8 cellular contexts compared by ENCODE assay signal in the genomic region with DNA sequence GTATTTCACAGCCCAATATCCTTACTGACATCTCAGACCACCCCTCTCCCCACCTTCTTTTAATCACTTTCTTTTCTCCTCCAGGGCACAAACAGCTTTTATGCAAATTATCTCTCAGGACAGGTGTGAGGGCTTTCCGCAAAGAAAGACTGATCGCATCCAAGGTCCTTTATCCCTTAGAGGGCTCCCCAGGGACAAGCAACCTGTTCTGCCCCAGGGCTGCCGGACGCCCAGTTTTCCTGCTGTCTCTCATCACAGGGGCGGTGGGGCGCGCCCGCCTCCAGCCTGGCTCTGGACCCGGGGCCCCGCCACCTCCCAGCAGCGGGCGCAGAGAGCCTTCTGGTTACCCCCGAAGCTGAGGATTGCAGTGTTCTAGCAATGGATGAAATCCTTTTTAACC.
A peak's percentile ranks its signal among the peaks of the same experiment; 100 is the strongest.
DNase-seq lines count a peak whose midpoint lies in the region; ATAC-seq, FAIRE-seq and TF ChIP-seq lines count a peak whose summit lies in the region.

No MANE protein-coding gene starts in this region.

- no peaks in the 10 kb centered on the region for H4K20me1 ChIP-seq in MM.1S (ENCODE audit: insufficient read depth, low read length)

- H3K27me3 ChIP-seq in CD4-positive, CD25-positive, alpha-beta regulatory T cell (ENCODE audit: control insufficient read depth, insufficient read depth, low read length), result no peaks in the 10 kb centered on the region
- H3K27me3 ChIP-seq in MM.1S (replicated peaks; ENCODE audit: insufficient read depth, low read length) (no peaks in the 10 kb centered on the region), bronchial epithelial cell (ENCODE audit: control insufficient read depth, insufficient read depth, low read length) (no peaks in the 10 kb centered on the region), mucosa of rectum (ENCODE audit: control insufficient read depth in 2 of 2, insufficient read depth in 2 of 2, low read length in 2 of 2) (no peaks in the 10 kb centered on the region)

- H3K36me3 Mint-ChIP-seq in CD4-positive, CD25-positive, alpha-beta regulatory T cell, result no peaks in the 10 kb centered on the region

- FAIRE-seq in bronchial epithelial cell (lab: Jason Lieb, UNC), result no peak

- H3K27me3 Mint-ChIP-seq in CD4-positive, CD25-positive, alpha-beta regulatory T cell, result peaks cover 6% of the 10 kb centered on the region

- peaks cover 13 to 33% (median 28%) of the 10 kb centered on the region in 4 donors for H3K4me1 Mint-ChIP-seq in CD4-positive, CD25-positive, alpha-beta regulatory T cell

- TF ChIP-seq CTCF in MM.1S (IDR thresholded peaks at IDR 0.05; ENCODE audit: low read length), result no peak
- TF ChIP-seq CTCF in bronchial epithelial cell (IDR thresholded peaks at IDR 0.05; ENCODE audit: insufficient read depth, low read length, severe bottlenecking), result no peak

- H2AFZ ChIP-seq in MM.1S (ENCODE audit: low read length), result peak overlapping the region; percentile 85

- no peaks in the 10 kb centered on the region for H3K79me2 ChIP-seq in MM.1S (ENCODE audit: low read length)

- peak overlapping the region; percentile 68 to 87 (median 85) for H3K4me3 Mint-ChIP-seq in CD4-positive, CD25-positive, alpha-beta regulatory T cell

- H3K9me2 ChIP-seq in MM.1S (replicated peaks; ENCODE audit: insufficient read depth, low read length), result no peaks in the 10 kb centered on the region

- peak overlapping the region; percentile 76 for H3K4me2 ChIP-seq in MM.1S (ENCODE audit: low read depth, low read length)

- no peaks in the 10 kb centered on the region for H3K36me3 ChIP-seq in CD4-positive, CD25-positive, alpha-beta regulatory T cell (ENCODE audit: control insufficient read depth, insufficient read depth, low read length)
- H3K36me3 ChIP-seq in MM.1S (replicated peaks; ENCODE audit: insufficient read depth, low read length) (no peaks in the 10 kb centered on the region), bronchial epithelial cell (ENCODE audit: control insufficient read depth, insufficient read depth, low read length) (no peaks in the 10 kb centered on the region), mucosa of rectum (ENCODE audit: control insufficient read depth in 2 of 2, insufficient read depth in 2 of 2, low read length in 2 of 2) (no peaks in the 10 kb centered on the region)

- H3K4me3 ChIP-seq in CD4-positive, CD25-positive, alpha-beta regulatory T cell (ENCODE audit: low read depth, low read length), result peak overlapping the region; percentile 67
- peak overlapping the region; percentile 68 for H3K4me3 ChIP-seq in MM.1S (ENCODE audit: low read length)
- H3K4me3 ChIP-seq in bronchial epithelial cell (ENCODE audit: low read depth, low read length), result peak overlapping the region; percentile 71
- H3K4me3 ChIP-seq in mucosa of rectum (ENCODE audit: low read length in 2 of 2), result peak overlapping the region; percentile 83 to 85

- H3K27ac ChIP-seq in CD4-positive, CD25-positive, alpha-beta regulatory T cell (ENCODE audit: insufficient read depth, low read length, poor library complexity, severe bottlenecking), result peak overlapping the region; percentile 94
- H3K27ac ChIP-seq in MM.1S (ENCODE audit: low read length) (peak overlapping the region; percentile 63; the same call in 1 of the 2 replicates), mucosa of rectum (ENCODE audit: low read depth in 2 of 2, low read length in 2 of 2) (peak overlapping the region; percentile 88 to 89)

- no peak for ATAC-seq in CD4-positive, CD25-positive, alpha-beta regulatory T cell (ENCODE audit: low read depth in 2 of 2)
- no peak for ATAC-seq in GM18868 (IDR thresholded peaks at IDR 0.05; ENCODE audit: unreplicated experiment)
- no peak for ATAC-seq in GM21390 (IDR thresholded peaks at IDR 0.05; ENCODE audit: unreplicated experiment)

- H3K4me1 ChIP-seq in CD4-positive, CD25-positive, alpha-beta regulatory T cell (ENCODE audit: control insufficient read depth, insufficient read depth, low read length, poor library complexity, severe bottlenecking), result peaks cover 28% of the 10 kb centered on the region
- H3K4me1 ChIP-seq in MM.1S (ENCODE audit: low read length) (peaks cover 12% of the 10 kb centered on the region), mucosa of rectum (ENCODE audit: control insufficient read depth in 2 of 2, insufficient read depth in 2 of 2, low read length in 2 of 2) (peaks cover 4 to 9% of the 10 kb centered on the region in 2 donors)

- H3K9me3 Mint-ChIP-seq in CD4-positive, CD25-positive, alpha-beta regulatory T cell, result no peaks in the 10 kb centered on the region

- peaks cover 4% of the 10 kb centered on the region; the same call in 1 of the 2 replicates for H3F3A ChIP-seq in MM.1S (ENCODE audit: insufficient read depth, low read length)

- H3K27ac Mint-ChIP-seq in CD4-positive, CD25-positive, alpha-beta regulatory T cell, result peak overlapping the region; percentile 92 to 98 (median 97)

- no peak for DNase-seq in CD4-positive, CD25-positive, alpha-beta regulatory T cell
- no peak for DNase-seq in MM.1S
- no peak for DNase-seq in bronchial epithelial cell (ENCODE audit: low read depth)
- DNase-seq in 8988T, result no peak
- DNase-seq in activated CD4-positive, alpha-beta T cell treated with anti-CD3 and anti-CD28 coated beads, Interleukin-2, amount 50 U/mL, for 1 hour, result no peak

- H3K9me3 ChIP-seq in CD4-positive, CD25-positive, alpha-beta regulatory T cell (ENCODE audit: control insufficient read depth in 2 of 2, low read length in 2 of 2), result no peaks in the 10 kb centered on the region
- H3K9me3 ChIP-seq in MM.1S (replicated peaks; ENCODE audit: insufficient read depth, low read length) (no peaks in the 10 kb centered on the region), mucosa of rectum (ENCODE audit: control insufficient read depth in 2 of 2, low read length in 2 of 2) (no peaks in the 10 kb centered on the region)

- H3K9ac ChIP-seq in MM.1S (ENCODE audit: low read length), result peak overlapping the region; percentile 80; the same call in 1 of the 2 replicates
- peak overlapping the region; percentile 88 to 92 for H3K9ac ChIP-seq in mucosa of rectum (ENCODE audit: low read depth in 1 of 2, low read length in 2 of 2)
